Comparison of ENCODE assay signal across 9 cellular contexts in the genomic region with DNA sequence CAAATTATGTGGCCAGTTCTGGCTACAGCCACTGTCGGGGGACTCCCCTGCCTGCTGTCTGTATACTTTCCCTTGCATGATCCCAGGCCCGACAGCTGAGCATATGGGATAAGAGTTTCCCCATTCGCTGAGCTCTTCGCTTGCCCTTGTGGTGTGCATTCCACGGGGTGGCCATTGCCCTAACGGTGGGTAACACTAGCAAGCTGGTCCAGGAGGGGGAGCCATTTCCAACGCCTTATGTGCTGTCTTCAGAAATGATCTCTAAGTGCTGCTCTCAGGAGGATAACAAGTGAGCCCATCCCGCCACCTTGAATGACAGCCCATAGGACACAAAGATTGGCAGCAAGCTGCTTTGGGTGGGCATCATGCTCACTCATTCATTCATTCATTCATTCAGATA.
DNase-seq lines count a peak whose midpoint lies in the region; ATAC-seq and TF ChIP-seq lines count a peak whose summit lies in the region.
"Had no signal": no experiment of that assay in that cellular context is flagged by ENCODE, and none has a peak within 500 bp of the region (broad histone marks: within the 10 kb centered on the region; RNA-seq: fewer than 3 reads in every experiment).

No MANE protein-coding gene starts in this region.

- no peaks in the 10 kb centered on the region for H3F3A ChIP-seq in MM.1S (ENCODE audit: insufficient read depth, low read length)

- ATAC-seq in aorta (ENCODE audit: low FRiP score) (no peak), HG02678 (IDR thresholded peaks at IDR 0.05; ENCODE audit: unreplicated experiment) (no peak)
- ATAC-seq: effector memory CD8-positive, alpha-beta T cell had no signal

- H3K4me1 ChIP-seq in MM.1S (ENCODE audit: low read length): no peaks in the 10 kb centered on the region
- no peaks in the 10 kb centered on the region for H3K4me1 ChIP-seq in aorta (ENCODE audit: control insufficient read depth in 1 of 2, insufficient read depth in 2 of 2, low read length in 2 of 2)

- DNase-seq in activated naive CD4-positive, alpha-beta T cell treated with anti-CD3 and anti-CD28 coated beads for 36 hours: peak; percentile 25
- no peak for DNase-seq in activated naive CD4-positive, alpha-beta T cell treated with anti-CD3 and anti-CD28 coated beads, Interleukin-2, amount 50 U/mL, for 16 hours
- DNase-seq in MM.1S: no peak
- peak; percentile 71 for DNase-seq in dermis blood vessel endothelial cell
- peak; percentile 10 for DNase-seq in stimulated activated CD4-positive, alpha-beta T cell treated with anti-CD3 and anti-CD28 coated beads, Interleukin-4, amount 100 ng/mL, for 1 hour
- DNase-seq in aorta: no peak
- no peak for DNase-seq in NCI-H2081 treated with DMSO at 0.1 percent for 48 hours (lab: John Stamatoyannopoulos, UW)
- DNase-seq: effector memory CD8-positive, alpha-beta T cell had no signal

- no peaks in the 10 kb centered on the region for H3K79me2 ChIP-seq in MM.1S (ENCODE audit: low read length)

- H4K20me1 ChIP-seq in MM.1S (ENCODE audit: insufficient read depth, low read length): no peaks in the 10 kb centered on the region

- H3K27ac ChIP-seq in MM.1S (ENCODE audit: low read length) (no peak overlapping the region), aorta (ENCODE audit: low read depth in 1 of 2, low read length in 2 of 2) (no peak overlapping the region)

- no peaks in the 10 kb centered on the region for H3K27me3 ChIP-seq in MM.1S (replicated peaks; ENCODE audit: insufficient read depth, low read length)
- H3K27me3 ChIP-seq in aorta (ENCODE audit: control insufficient read depth in 1 of 2, insufficient read depth in 2 of 2, low read length in 1 of 2): no peaks in the 10 kb centered on the region

- no peak overlapping the region for H2AFZ ChIP-seq in MM.1S (ENCODE audit: low read length)

- no peaks in the 10 kb centered on the region for H3K36me3 Mint-ChIP-seq in activated naive CD4-positive, alpha-beta T cell treated with anti-CD3 and anti-CD28 coated beads for 36 hours (ENCODE audit: low read depth)

- H3K27ac Mint-ChIP-seq in activated naive CD4-positive, alpha-beta T cell treated with anti-CD3 and anti-CD28 coated beads for 36 hours: no peak overlapping the region
- H3K27ac Mint-ChIP-seq: effector memory CD8-positive, alpha-beta T cell had no signal

- H3K36me3 ChIP-seq in MM.1S (replicated peaks; ENCODE audit: insufficient read depth, low read length) (no peaks in the 10 kb centered on the region), aorta (ENCODE audit: control insufficient read depth in 1 of 2, insufficient read depth in 2 of 2, low read length in 1 of 2) (no peaks in the 10 kb centered on the region)

- no peaks in the 10 kb centered on the region for H3K9me2 ChIP-seq in MM.1S (replicated peaks; ENCODE audit: insufficient read depth, low read length)

- no peak overlapping the region for H3K4me2 ChIP-seq in MM.1S (ENCODE audit: low read depth, low read length)

- peaks cover 10% of the 10 kb centered on the region for H3K4me1 Mint-ChIP-seq in activated naive CD4-positive, alpha-beta T cell treated with anti-CD3 and anti-CD28 coated beads for 36 hours (ENCODE audit: low read depth)

- CTCF ChIA-PET in activated naive CD4-positive, alpha-beta T cell treated with anti-CD3 and anti-CD28 coated beads for 36 hours (lab: Charles Lee): interaction anchor here (0.8 to 1.4 kb wide), 6 partner anchors 10 to 107 kb away, joined by 3 to 4 read pairs (median 3); no protein-coding TSS in a partner anchor

- peak; percentile 40 for TF ChIP-seq CTCF in MM.1S (IDR thresholded peaks at IDR 0.05; ENCODE audit: low read length)

- no peaks in the 10 kb centered on the region for H3K27me3 Mint-ChIP-seq in activated naive CD4-positive, alpha-beta T cell treated with anti-CD3 and anti-CD28 coated beads for 36 hours (ENCODE audit: low read depth)

- H3K4me3 Mint-ChIP-seq in activated naive CD4-positive, alpha-beta T cell treated with anti-CD3 and anti-CD28 coated beads for 36 hours: no peak overlapping the region
- H3K4me3 Mint-ChIP-seq: effector memory CD8-positive, alpha-beta T cell had no signal

- WGBS in aorta, 2 donors: 54 to 71% methylated on average over 8 of the region's 8 CpGs

- H3K4me3 ChIP-seq in MM.1S (ENCODE audit: low read length): no peak overlapping the region
- H3K4me3 ChIP-seq in aorta (ENCODE audit: low read length in 2 of 2): no peak overlapping the region

- no peaks in the 10 kb centered on the region for H3K9me3 Mint-ChIP-seq in activated naive CD4-positive, alpha-beta T cell treated with anti-CD3 and anti-CD28 coated beads for 36 hours
- H3K9me3 Mint-ChIP-seq: effector memory CD8-positive, alpha-beta T cell had no signal

- H3K9me3 ChIP-seq in MM.1S (replicated peaks; ENCODE audit: insufficient read depth, low read length) (no peaks in the 10 kb centered on the region), aorta (ENCODE audit: control insufficient read depth, low read length) (no peaks in the 10 kb centered on the region)

- no peak overlapping the region for H3K9ac ChIP-seq in MM.1S (ENCODE audit: low read length)

- intact Hi-C loops in activated naive CD4-positive, alpha-beta T cell treated with anti-CD3 and anti-CD28 coated beads for 36 hours (cut with micrococcal nuclease): loop anchor here (5.0 kb wide), 3 partner anchors 41 to 521 kb away; no protein-coding TSS in a partner anchor
- intact Hi-C loops in aorta (cut with DNase I): loop anchor here (5.0 to 10.0 kb wide), 3 partner anchors 443 to 563 kb away; no protein-coding TSS in a partner anchor

Comparison
In these comparisons a context has a peak if more than half of its experiments do, and no peak if none do; other contexts are left out.
1. DNase-seq: peak in activated naive CD4-positive, alpha-beta T cell treated with anti-CD3 and anti-CD28 coated beads for 36 hours (single experiment), dermis blood vessel endothelial cell (single experiment) and stimulated activated CD4-positive, alpha-beta T cell treated with anti-CD3 and anti-CD28 coated beads, Interleukin-4, amount 100 ng/mL, for 1 hour (single experiment); none in activated naive CD4-positive, alpha-beta T cell treated with anti-CD3 and anti-CD28 coated beads, Interleukin-2, amount 50 U/mL, for 16 hours (single experiment), MM.1S (single experiment), aorta (0 of 2) and NCI-H2081 treated with DMSO at 0.1 percent for 48 hours (single experiment).